9 cellular contexts compared by ENCODE assay signal in the genomic region with DNA sequence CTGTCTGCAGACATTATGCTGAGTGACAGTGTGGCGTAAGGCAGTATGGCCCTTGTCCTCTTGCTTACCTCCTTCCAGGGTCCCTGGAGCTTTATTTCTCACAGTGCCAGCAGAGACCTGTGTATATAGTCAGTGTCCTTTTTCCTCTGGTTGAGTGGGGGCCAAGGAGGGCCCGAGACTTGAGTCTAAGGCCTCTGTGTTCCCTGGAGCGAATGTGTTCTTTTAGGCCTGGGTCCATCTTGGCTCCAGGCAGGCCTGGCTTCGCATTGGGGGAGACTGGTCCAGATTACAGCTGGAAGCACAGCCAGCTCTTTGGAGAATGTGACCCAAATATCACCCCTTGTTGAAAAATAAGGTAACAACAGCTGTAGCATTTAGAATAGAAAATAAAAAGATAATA. TPM values are rescaled to one million over a fixed set of nuclear protein-coding genes. Genes with fewer than 3 reads are reported as not detected.
DNase-seq lines count a peak whose midpoint lies in the region; ATAC-seq and TF ChIP-seq lines count a peak whose summit lies in the region.
"Had no signal": no experiment of that assay in that cellular context is flagged by ENCODE, and none has a peak within 500 bp of the region (broad histone marks: within the 10 kb centered on the region; RNA-seq: fewer than 3 reads in every experiment).

No MANE protein-coding gene starts in this region.

- H3K4me3 Mint-ChIP-seq in endothelial cell (ENCODE audit: unreplicated experiment), result no peak overlapping the region
- H3K4me3 Mint-ChIP-seq in GM23338, result no peak overlapping the region

- H3K36me3 Mint-ChIP-seq in endothelial cell (ENCODE audit: low read depth, unreplicated experiment), result peaks cover 33% of the 10 kb centered on the region
- H3K36me3 Mint-ChIP-seq in GM23338 (ENCODE audit: low read depth), result no peaks in the 10 kb centered on the region

- H4K20me1 ChIP-seq in GM23338 (replicated peaks; ENCODE audit: insufficient read depth), result no peaks in the 10 kb centered on the region

- peak overlapping the region in 1 of 2 experiments; percentile 56 for H2BK12ac ChIP-seq in mesenchymal stem cell (ENCODE audit: low read length in 2 of 2)

- ATAC-seq in HG02588 (IDR thresholded peaks at IDR 0.05; ENCODE audit: unreplicated experiment) (no peak), GM23338 (no peak)
- ATAC-seq: PC-3 had no signal

- no peak overlapping the region for H2BK5ac ChIP-seq in mesenchymal stem cell (ENCODE audit: low read depth, low read length, poor library complexity, severe bottlenecking)

- 95% methylated on average over 4 of the region's 4 CpGs for WGBS in mesenchymal stem cell
- WGBS in transverse colon (ENCODE audit: low coverage in 1 of 2), 2 donors, result 80 to 91% methylated on average over 1 to 4 of the region's 4 CpGs

- DNase-seq in endothelial cell (ENCODE audit: low spot score), result no peak
- DNase-seq in mesenchymal stem cell, result no peak
- DNase-seq in transverse colon, result no peak
- DNase-seq in GM23338 (ENCODE audit: low spot score), result no peak
- DNase-seq: hippocampal formation, NCI-H1105, NCI-H446 treated with DMSO at 0.1 percent for 48 hours, PC-3 had no signal

- peak overlapping the region; percentile 15 for H3K27ac ChIP-seq in mesenchymal stem cell (ENCODE audit: low read length, poor library complexity, severe bottlenecking)
- peak overlapping the region; percentile 34 to 73 (median 67) for H3K27ac ChIP-seq in transverse colon
- H3K27ac ChIP-seq in GM23338 (ENCODE audit: low read depth), result no peak overlapping the region

- H3K4me1 ChIP-seq in mesenchymal stem cell (ENCODE audit: control insufficient read depth, insufficient read depth, low read depth, low read length), result peaks cover 35% of the 10 kb centered on the region
- peaks cover 11 to 54% (median 21%) of the 10 kb centered on the region in 4 donors for H3K4me1 ChIP-seq in transverse colon
- H3K4me1 ChIP-seq in GM23338 (ENCODE audit: insufficient read depth), result peaks cover 7% of the 10 kb centered on the region; the same call in 1 of the 2 replicates

- TF ChIP-seq EP300 in transverse colon (IDR thresholded peaks at IDR 0.05; ENCODE audit: low read depth), result no peak

- no peak overlapping the region for H4K8ac ChIP-seq in mesenchymal stem cell (ENCODE audit: low read length)

- no peak overlapping the region for H2BK15ac ChIP-seq in mesenchymal stem cell (ENCODE audit: low read depth, poor library complexity, severe bottlenecking)

- H3K79me2 ChIP-seq in GM23338 (replicated peaks; ENCODE audit: insufficient read depth), result no peaks in the 10 kb centered on the region

- peaks cover 13% of the 10 kb centered on the region for H3K27me3 Mint-ChIP-seq in endothelial cell (ENCODE audit: unreplicated experiment)
- peaks cover 18% of the 10 kb centered on the region for H3K27me3 Mint-ChIP-seq in GM23338 (ENCODE audit: insufficient read depth, low read depth, poor library complexity)

- H3K4me3 ChIP-seq in mesenchymal stem cell (ENCODE audit: insufficient read depth in 1 of 2, low read depth in 1 of 2, low read length in 2 of 2) (no peak overlapping the region), transverse colon (no peak overlapping the region), GM23338 (no peak overlapping the region)

- H3K14ac ChIP-seq in mesenchymal stem cell (ENCODE audit: low read length in 2 of 2), result no peak overlapping the region

- no peak overlapping the region for H3K18ac ChIP-seq in mesenchymal stem cell (ENCODE audit: low read depth in 1 of 2, low read length in 2 of 2)

- TF ChIP-seq CTCF in endothelial cell (IDR thresholded peaks at IDR 0.05; ENCODE audit: unreplicated experiment) (no peak), transverse colon (IDR thresholded peaks at IDR 0.05) (no peak), GM23338 (conservative IDR thresholded peaks at IDR 0.05; ENCODE audit: low read depth in 2 of 2) (no peak)

- H4K91ac ChIP-seq in mesenchymal stem cell (ENCODE audit: low read length), result no peak overlapping the region

- H3K9ac ChIP-seq in mesenchymal stem cell (ENCODE audit: low read length), result no peak overlapping the region

- no peaks in the 10 kb centered on the region for H3K9me2 ChIP-seq in GM23338 (ENCODE audit: insufficient read depth)

- H3K4me1 Mint-ChIP-seq in endothelial cell (ENCODE audit: unreplicated experiment) (peaks cover 79% of the 10 kb centered on the region), GM23338 (peaks cover 9% of the 10 kb centered on the region)

- H2AFZ ChIP-seq in mesenchymal stem cell (ENCODE audit: low read depth, low read length) (no peak overlapping the region), GM23338 (no peak overlapping the region)

- H3K36me3 ChIP-seq in mesenchymal stem cell (ENCODE audit: control insufficient read depth in 1 of 2, insufficient read depth in 2 of 2, low read depth in 1 of 2, low read length in 2 of 2), result peaks cover 7 to 13% of the 10 kb centered on the region in 2 experiments
- H3K36me3 ChIP-seq in transverse colon, result no peaks in the 10 kb centered on the region
- no peaks in the 10 kb centered on the region for H3K36me3 ChIP-seq in GM23338 (ENCODE audit: insufficient read depth)

- intact Hi-C loops in transverse colon (cut with DNase I; ENCODE audit: low total_unique reads), result no loop called here

- H3K27ac Mint-ChIP-seq in endothelial cell (ENCODE audit: unreplicated experiment) (peak overlapping the region; percentile 80), GM23338 (no peak overlapping the region)

- H3K23ac ChIP-seq in mesenchymal stem cell (ENCODE audit: low read length in 2 of 2), result no peak overlapping the region

- TF ChIP-seq POLR2A in transverse colon (IDR thresholded peaks at IDR 0.05), result no peak

- H3K9me3 ChIP-seq in mesenchymal stem cell (ENCODE audit: control insufficient read depth, low read length) (no peaks in the 10 kb centered on the region), transverse colon (no peaks in the 10 kb centered on the region)

- no peak overlapping the region for H2BK120ac ChIP-seq in mesenchymal stem cell (ENCODE audit: low read depth, low read length)

- H3K4me2 ChIP-seq in mesenchymal stem cell (ENCODE audit: low read length, poor library complexity, severe bottlenecking) (no peak overlapping the region), GM23338 (no peak overlapping the region)

- in situ Hi-C loops in transverse colon (cut with MboI; ENCODE audit: low pct_ligation_motif_present in 1 of 4, low pct_unique_long_range_greater_than_20kb in 1 of 4, low sequenced_read_pairs in 3 of 4), result no loop called here

- H3K27me3 ChIP-seq in mesenchymal stem cell (ENCODE audit: control insufficient read depth in 1 of 2, insufficient read depth in 1 of 2, low read length in 2 of 2), result no peaks in the 10 kb centered on the region
- no peaks in the 10 kb centered on the region for H3K27me3 ChIP-seq in transverse colon
- peaks cover 20% of the 10 kb centered on the region for H3K27me3 ChIP-seq in GM23338 (ENCODE audit: insufficient read depth)

- H3K9me3 Mint-ChIP-seq in endothelial cell (ENCODE audit: unreplicated experiment) (no peaks in the 10 kb centered on the region), GM23338 (no peaks in the 10 kb centered on the region)

- H3K79me1 ChIP-seq in mesenchymal stem cell (replicated peaks; ENCODE audit: low read length, poor library complexity, severe bottlenecking), result peaks cover 5% of the 10 kb centered on the region

- peak overlapping the region; percentile 56 for H2AK5ac ChIP-seq in mesenchymal stem cell (ENCODE audit: low read length, severe bottlenecking)

- H3K4ac ChIP-seq in mesenchymal stem cell (ENCODE audit: low read depth in 1 of 2, low read length in 2 of 2), result no peak overlapping the region

- H3F3A ChIP-seq in GM23338 (replicated peaks; ENCODE audit: low read depth), result 0 out of 2 replicates have a peak, but pooled peaks cover 3% of the 10 kb centered on the region

TF ChIP-seq in GM23338, 12 proteins besides CTCF, POLR2A, EP300 and RAD21:
- TF ChIP-seq JUNB (IDR thresholded peaks at IDR 0.05; ENCODE audit: unreplicated experiment) (no peak), ZNF114 (CRISPR knock-in tag; IDR thresholded peaks at IDR 0.05) (no peak)

RNA-seq across cellular contexts. Expression of a gene that starts 4.9 kb away (rescaled TPM):
- total RNA-seq in endothelial cell (ENCODE audit: unreplicated experiment), result 296 TPM
- polyA plus RNA-seq in mesenchymal stem cell (2013, experiment 1 of 2), result 23.5 TPM
- 25.7 TPM for polyA plus RNA-seq in mesenchymal stem cell (2013, experiment 2 of 2)
- 10 to 100 TPM in 2 of 4 donors, 1 to 10 TPM in 1, not detected in 1; 9.4 to 26.9 (median 17.1) TPM for total RNA-seq in transverse colon
- total RNA-seq in GM23338 (2014; rRNA removed; shearing (Covaris generic)), result 0.87 and 2.6 TPM in 2 replicates
- 5.5 and 7.8 TPM in 2 replicates for polyA plus RNA-seq in GM23338 (2016; fragmentation: Nextera tagmentation; extraction: Ambion mirVana)

RNA-seq across cellular contexts. Expression of a gene that starts 6.4 kb away (rescaled TPM):
- total RNA-seq in endothelial cell (ENCODE audit: unreplicated experiment) (155 TPM), transverse colon (100 to 1,000 TPM in 3 of 4 donors, 10 to 100 TPM in 1; 23.9 to 164 (median 141) TPM)
- polyA plus RNA-seq in mesenchymal stem cell (2013, experiment 1 of 2), result 229 TPM
- 235 TPM for polyA plus RNA-seq in mesenchymal stem cell (2013, experiment 2 of 2)
- total RNA-seq in GM23338 (2014; rRNA removed; shearing (Covaris generic)), result 114 and 145 TPM in 2 replicates
- polyA plus RNA-seq in GM23338 (2016; fragmentation: Nextera tagmentation; extraction: Ambion mirVana), result 260 and 276 TPM in 2 replicates

RNA-seq across cellular contexts. Expression of a gene that starts 11.8 kb away (rescaled TPM):
- total RNA-seq in endothelial cell (ENCODE audit: unreplicated experiment), result 225 TPM
- polyA plus RNA-seq in mesenchymal stem cell (2013, experiment 1 of 2), result 11.3 TPM
- 11.9 TPM for polyA plus RNA-seq in mesenchymal stem cell (2013, experiment 2 of 2)
- total RNA-seq in transverse colon, result 100 to 1,000 TPM in 3 of 4 donors, 10 to 100 TPM in 1; 10.5 to 186 (median 147) TPM
- total RNA-seq in GM23338 (2014; rRNA removed; shearing (Covaris generic)), result 16.3 and 17.4 TPM in 2 replicates
- polyA plus RNA-seq in GM23338 (2016; fragmentation: Nextera tagmentation; extraction: Ambion mirVana), result 71.7 and 73.0 TPM in 2 replicates

RNA-seq across cellular contexts. Expression of a gene that starts 13.3 kb away (rescaled TPM):
- 42.4 TPM for total RNA-seq in endothelial cell (ENCODE audit: unreplicated experiment)
- polyA plus RNA-seq in mesenchymal stem cell (2013, experiment 1 of 2), result 25.0 TPM
- 23.9 TPM for polyA plus RNA-seq in mesenchymal stem cell (2013, experiment 2 of 2)
- 10 to 100 TPM in 2 of 4 donors, 1 to 10 TPM in 2; 5.2 to 21.7 (median 12.8) TPM for total RNA-seq in transverse colon
- 10.1 and 16.4 TPM in 2 replicates for total RNA-seq in GM23338 (2014; rRNA removed; shearing (Covaris generic))
- 21.4 and 27.9 TPM in 2 replicates for polyA plus RNA-seq in GM23338 (2016; fragmentation: Nextera tagmentation; extraction: Ambion mirVana)

RNA-seq across cellular contexts. Expression of a gene that starts 22.7 kb away (rescaled TPM):
- total RNA-seq in endothelial cell (ENCODE audit: unreplicated experiment) (47.5 TPM), transverse colon (10 to 100 TPM; 17.7 to 24.8 (median 18.6) TPM)
- polyA plus RNA-seq in mesenchymal stem cell (2013, experiment 1 of 2), result 15.8 TPM
- polyA plus RNA-seq in mesenchymal stem cell (2013, experiment 2 of 2), result 16.0 TPM
- 26.8 and 32.4 TPM in 2 replicates for total RNA-seq in GM23338 (2014; rRNA removed; shearing (Covaris generic))
- 76.4 and 81.2 TPM in 2 replicates for polyA plus RNA-seq in GM23338 (2016; fragmentation: Nextera tagmentation; extraction: Ambion mirVana)

Comparison
In these comparisons a context has a peak if more than half of its experiments do, and no peak if none do; other contexts are left out.
1. RNA of a gene that starts 4.9 kb away (total RNA-seq): 296 TPM in endothelial cell (single experiment); 9.4 to 26.9 TPM in transverse colon and 0.87 to 2.6 TPM in GM23338; every median in the first group is over 10 times any median in the second.